Comparison of ENCODE assay signal across 8 cellular contexts in genomic region chr14:68210729-68211299, GRCh38.
DNase-seq lines count a peak whose midpoint lies in the region; ATAC-seq and TF ChIP-seq lines count a peak whose summit lies in the region.

No MANE protein-coding gene starts in this region.

- peak overlapping the region; percentile 43 for H3K4me3 ChIP-seq in WI38 (ENCODE audit: low read depth, low read length)
- H3K4me3 ChIP-seq in aorta (ENCODE audit: low read length in 2 of 2) = peak overlapping the region in 1 of 2 donors; percentile 26
- no peak overlapping the region for H3K4me3 ChIP-seq in prostate gland

- no peak for TF ChIP-seq POLR2A in prostate gland (IDR thresholded peaks at IDR 0.05)

- 19 to 25% methylated on average over 5 of the region's 5 CpGs for WGBS in aorta, 2 donors
- WGBS in prostate gland = 75% methylated on average over 5 of the region's 5 CpGs

- H3K27ac Mint-ChIP-seq in nephron progenitor cell = peak overlapping the region; percentile 81

- H3K27me3 ChIP-seq in aorta (ENCODE audit: control insufficient read depth in 1 of 2, insufficient read depth in 2 of 2, low read length in 1 of 2) (no peaks in the 10 kb centered on the region), prostate gland (replicated peaks; ENCODE audit: insufficient read depth) (no peaks in the 10 kb centered on the region)

- H3K9me3 Mint-ChIP-seq in nephron progenitor cell = no peaks in the 10 kb centered on the region

- H3K36me3 ChIP-seq in aorta (ENCODE audit: control insufficient read depth in 1 of 2, insufficient read depth in 2 of 2, low read length in 1 of 2) (no peaks in the 10 kb centered on the region), prostate gland (no peaks in the 10 kb centered on the region)

- peak overlapping the region in 1 of 2 donors; percentile 0 for H3K27ac ChIP-seq in aorta (ENCODE audit: low read depth in 1 of 2, low read length in 2 of 2)
- H3K27ac ChIP-seq in prostate gland = peak overlapping the region in 1 of 2 donors; percentile 15

- peaks cover 12% of the 10 kb centered on the region for H3K4me1 Mint-ChIP-seq in nephron progenitor cell

- H3K36me3 Mint-ChIP-seq in nephron progenitor cell (ENCODE audit: low read depth) = peaks cover 5% of the 10 kb centered on the region

- peak; percentile 4 for DNase-seq in CMK (ENCODE audit: low read depth)
- peak; percentile 43 for DNase-seq in epidermal melanocyte (ENCODE audit: insufficient read length, low spot score)
- DNase-seq in nephron progenitor cell = no peak
- no peak for DNase-seq in aorta
- DNase-seq in prostate gland (ENCODE audit: low spot score) = no peak

- TF ChIP-seq CTCF in WI38 (IDR thresholded peaks at IDR 0.05; ENCODE audit: low read depth, low read length) = no peak
- TF ChIP-seq CTCF in nephron progenitor cell (IDR thresholded peaks at IDR 0.05) = no peak
- no peak for TF ChIP-seq CTCF in prostate gland (IDR thresholded peaks at IDR 0.05)

- intact Hi-C loops in aorta (cut with DNase I) (no loop called here), prostate gland (cut with DNase I) (no loop called here)

- no peaks in the 10 kb centered on the region for H3K27me3 Mint-ChIP-seq in nephron progenitor cell (ENCODE audit: low read depth, poor library complexity)

- no peak overlapping the region for H3K4me3 Mint-ChIP-seq in nephron progenitor cell

- ATAC-seq in GM19467 (IDR thresholded peaks at IDR 0.05; ENCODE audit: unreplicated experiment) = peak; percentile 85
- peak; percentile 85 for ATAC-seq in HG03571 (IDR thresholded peaks at IDR 0.05; ENCODE audit: unreplicated experiment)
- peak; percentile 64 for ATAC-seq in aorta (ENCODE audit: low FRiP score)

- peaks cover 8 to 11% of the 10 kb centered on the region in 2 donors for H3K4me1 ChIP-seq in aorta (ENCODE audit: control insufficient read depth in 1 of 2, insufficient read depth in 2 of 2, low read length in 2 of 2)
- H3K4me1 ChIP-seq in prostate gland (replicated peaks) = no peaks in the 10 kb centered on the region

- H3K9me3 ChIP-seq in aorta (ENCODE audit: control insufficient read depth, low read length) (no peaks in the 10 kb centered on the region), prostate gland (no peaks in the 10 kb centered on the region)

Comparison
In these comparisons a context has a peak if more than half of its experiments do, and no peak if none do; other contexts are left out.
1. DNase-seq: peak in CMK (single experiment) and epidermal melanocyte (single experiment); none in nephron progenitor cell (single experiment), aorta (0 of 2) and prostate gland (single experiment).
2. Peak in every context shown above with its lines, with median percentiles within 50 percentile points of each other: ATAC-seq.